10 cellular contexts compared by ENCODE assay signal in the genomic region with DNA sequence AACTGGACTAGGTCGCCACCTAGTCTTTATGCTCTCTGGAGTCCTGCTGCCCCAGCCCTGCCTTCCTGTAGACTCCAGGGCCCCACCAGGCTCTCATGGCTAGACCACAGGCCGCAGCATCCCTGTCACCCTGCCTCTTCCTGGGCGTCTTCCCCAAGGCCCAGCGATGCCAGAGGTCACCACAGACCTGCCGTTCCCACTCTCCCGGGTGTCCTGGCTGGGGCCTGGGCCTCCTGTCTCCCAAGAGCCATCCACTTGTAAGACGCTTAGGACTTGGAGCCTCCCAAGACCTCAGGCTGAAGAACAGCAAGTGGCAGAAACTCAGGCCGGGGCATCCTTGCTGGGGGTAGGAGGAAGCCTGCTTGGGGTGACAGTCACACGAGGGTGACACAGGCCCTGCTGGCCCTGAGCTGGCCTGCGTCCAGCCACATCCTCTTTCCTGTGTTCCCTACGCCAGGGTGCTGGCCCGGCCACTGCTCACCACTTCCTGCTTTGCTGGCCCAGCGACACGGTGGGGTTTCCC. TPM values are rescaled to one million over a fixed set of nuclear protein-coding genes. Genes with fewer than 3 reads are reported as not detected.
DNase-seq lines count a peak whose midpoint lies in the region; ATAC-seq, FAIRE-seq and TF ChIP-seq lines count a peak whose summit lies in the region.
"Had no signal": no experiment of that assay in that cellular context is flagged by ENCODE, and none has a peak within 500 bp of the region (broad histone marks: within the 10 kb centered on the region; RNA-seq: fewer than 3 reads in every experiment).

No MANE protein-coding gene starts in this region.

- no peak overlapping the region for H2BK15ac ChIP-seq in neuronal stem cell (ENCODE audit: low read length)

- no peak overlapping the region for H3K14ac ChIP-seq in neuronal stem cell (ENCODE audit: low read length)

- H3K4me3 Mint-ChIP-seq in CD4-positive, CD25-positive, alpha-beta regulatory T cell, result peak overlapping the region; percentile 72 to 89 (median 80)
- peak overlapping the region; percentile 42 for H3K4me3 Mint-ChIP-seq in endothelial cell (ENCODE audit: unreplicated experiment)

- H3K27ac ChIP-seq in CD4-positive, CD25-positive, alpha-beta regulatory T cell (ENCODE audit: insufficient read depth, low read length, poor library complexity, severe bottlenecking), result peak overlapping the region; percentile 67
- no peak overlapping the region for H3K27ac ChIP-seq in neuronal stem cell (replicated peaks; ENCODE audit: low read length)

- peak in 1 of 3 donors; percentile 60 for DNase-seq in CD4-positive, CD25-positive, alpha-beta regulatory T cell
- DNase-seq in RCC 7860 (ENCODE audit: low spot score) (peak; percentile 44), endothelial cell (ENCODE audit: low spot score) (no peak), neuronal stem cell (ENCODE audit: low spot score) (no peak), NCI-H446 treated with DMSO at 0.1 percent for 48 hours (lab: John Stamatoyannopoulos, UW) (no peak), NCI-H345 (lab: John Stamatoyannopoulos, UW) (no peak), NCI-H187 treated with DMSO at 0.1 percent for 48 hours (lab: John Stamatoyannopoulos, UW) (no peak)

- no peak overlapping the region for H3K4me3 ChIP-seq in CD4-positive, CD25-positive, alpha-beta regulatory T cell (ENCODE audit: low read depth, low read length)
- no peak overlapping the region for H3K4me3 ChIP-seq in neuronal stem cell (ENCODE audit: low read length in 2 of 2)

- H2AK5ac ChIP-seq in neuronal stem cell (ENCODE audit: low read depth, low read length), result no peak overlapping the region

- H3K4me1 ChIP-seq in CD4-positive, CD25-positive, alpha-beta regulatory T cell (ENCODE audit: control insufficient read depth, insufficient read depth, low read length, poor library complexity, severe bottlenecking), result peaks cover 60% of the 10 kb centered on the region
- peaks cover 15 to 26% of the 10 kb centered on the region in 2 donors for H3K4me1 ChIP-seq in neuronal stem cell (ENCODE audit: control insufficient read depth in 2 of 2, insufficient read depth in 1 of 2, low read depth in 1 of 2, low read length in 2 of 2)

- peaks cover 5% of the 10 kb centered on the region for H3K36me3 ChIP-seq in CD4-positive, CD25-positive, alpha-beta regulatory T cell (ENCODE audit: control insufficient read depth, insufficient read depth, low read length)
- H3K36me3 ChIP-seq in neuronal stem cell (replicated peaks in 1 of 2; ENCODE audit: control insufficient read depth in 2 of 2, insufficient read depth in 2 of 2, low read length in 2 of 2), result peaks cover 26 to 42% of the 10 kb centered on the region in 2 donors

- H3K18ac ChIP-seq in neuronal stem cell (ENCODE audit: low read length), result no peak overlapping the region

- no peak overlapping the region for H4K8ac ChIP-seq in neuronal stem cell (ENCODE audit: low read depth, low read length)

- WGBS in neuronal stem cell (ENCODE audit: extremely low coverage in 2 of 2, insufficient read length in 2 of 2, insufficient replicate concordance in 1 of 2), 2 donors, result no CpG with 5 or more reads among the region's 14 CpGs

- H3K9me3 Mint-ChIP-seq in CD4-positive, CD25-positive, alpha-beta regulatory T cell, result no peaks in the 10 kb centered on the region
- no peaks in the 10 kb centered on the region for H3K9me3 Mint-ChIP-seq in endothelial cell (ENCODE audit: unreplicated experiment)

- H3K4me1 Mint-ChIP-seq in CD4-positive, CD25-positive, alpha-beta regulatory T cell, result peaks cover 0 to 33% (median 11%) of the 10 kb centered on the region in 4 donors
- H3K4me1 Mint-ChIP-seq in endothelial cell (ENCODE audit: unreplicated experiment), result peaks cover 17% of the 10 kb centered on the region

- TF ChIP-seq CTCF in endothelial cell (IDR thresholded peaks at IDR 0.05; ENCODE audit: unreplicated experiment), result no peak

- H3K27ac Mint-ChIP-seq in CD4-positive, CD25-positive, alpha-beta regulatory T cell, result peak overlapping the region; percentile 89 to 97 (median 89)
- peak overlapping the region; percentile 52 for H3K27ac Mint-ChIP-seq in endothelial cell (ENCODE audit: unreplicated experiment)

- H2BK120ac ChIP-seq in neuronal stem cell (ENCODE audit: low read depth, low read length), result no peak overlapping the region

- no peaks in the 10 kb centered on the region for H3K27me3 Mint-ChIP-seq in CD4-positive, CD25-positive, alpha-beta regulatory T cell
- peaks cover 10% of the 10 kb centered on the region for H3K27me3 Mint-ChIP-seq in endothelial cell (ENCODE audit: unreplicated experiment)

- peaks cover under 1% of the 10 kb centered on the region for H3K36me3 Mint-ChIP-seq in CD4-positive, CD25-positive, alpha-beta regulatory T cell
- H3K36me3 Mint-ChIP-seq in endothelial cell (ENCODE audit: low read depth, unreplicated experiment), result peaks cover 3% of the 10 kb centered on the region

- H3K23ac ChIP-seq in neuronal stem cell (ENCODE audit: low read depth, low read length, poor library complexity), result peak overlapping the region; percentile 80

- no peak overlapping the region for H3K4me2 ChIP-seq in neuronal stem cell (ENCODE audit: insufficient read depth, low read length, poor library complexity, severe bottlenecking)

- ATAC-seq in CD4-positive, CD25-positive, alpha-beta regulatory T cell (ENCODE audit: low read depth in 2 of 2), result peak; percentile 22 to 41
- ATAC-seq in GM19023 (IDR thresholded peaks at IDR 0.05; ENCODE audit: unreplicated experiment), result no peak
- ATAC-seq: SK-N-SH treated with all-trans-retinoic acid at 6 μM for 48 hours had no signal

- no peak overlapping the region for H4K91ac ChIP-seq in neuronal stem cell (ENCODE audit: low read depth, low read length, poor library complexity)

- H3K9me3 ChIP-seq in CD4-positive, CD25-positive, alpha-beta regulatory T cell (ENCODE audit: control insufficient read depth in 2 of 2, low read length in 2 of 2), result no peaks in the 10 kb centered on the region
- no peaks in the 10 kb centered on the region for H3K9me3 ChIP-seq in neuronal stem cell (replicated peaks in 1 of 2; ENCODE audit: control insufficient read depth in 2 of 2, insufficient read depth in 1 of 2, low read depth in 1 of 2, low read length in 2 of 2)

- no peak for FAIRE-seq in RCC 7860 (lab: Jason Lieb, UNC)
- FAIRE-seq: G401.6 had no signal

- no peak overlapping the region for H3K4ac ChIP-seq in neuronal stem cell (ENCODE audit: low read length)

- H2BK5ac ChIP-seq in neuronal stem cell (ENCODE audit: low read length), result peak overlapping the region; percentile 82

- H2BK12ac ChIP-seq in neuronal stem cell (ENCODE audit: low read length), result peak overlapping the region; percentile 73

- no peaks in the 10 kb centered on the region for H3K27me3 ChIP-seq in CD4-positive, CD25-positive, alpha-beta regulatory T cell (ENCODE audit: control insufficient read depth, insufficient read depth, low read length)
- no peaks in the 10 kb centered on the region for H3K27me3 ChIP-seq in neuronal stem cell (ENCODE audit: control insufficient read depth in 3 of 3, insufficient read depth in 3 of 3, low read depth in 1 of 3, low read length in 3 of 3)

- H2AFZ ChIP-seq in neuronal stem cell (ENCODE audit: low read length), result no peak overlapping the region

- peaks cover 11% of the 10 kb centered on the region for H3K79me1 ChIP-seq in neuronal stem cell (ENCODE audit: low read depth, low read length)

- no peak overlapping the region for H3K9ac ChIP-seq in neuronal stem cell (ENCODE audit: low read depth, low read length, poor library complexity)

RNA-seq across cellular contexts. Expression of a gene that starts 2.0 kb away (rescaled TPM):
- total RNA-seq in CD4-positive, CD25-positive, alpha-beta regulatory T cell, result 290 TPM
- 10 to 100 TPM; 33.3 to 63.2 (median 46.2) TPM for polyA plus RNA-seq in CD4-positive, CD25-positive, alpha-beta regulatory T cell
- 294 TPM for total RNA-seq in endothelial cell (ENCODE audit: unreplicated experiment)
- 5.7 TPM for polyA plus RNA-seq in neuronal stem cell (2013, experiment 1 of 2)
- polyA plus RNA-seq in neuronal stem cell (2013, experiment 2 of 2), result 4.8 TPM

RNA-seq across cellular contexts. Expression of a gene that starts 6.3 kb away (rescaled TPM):
- total RNA-seq in CD4-positive, CD25-positive, alpha-beta regulatory T cell, result 66.6 TPM
- polyA plus RNA-seq in CD4-positive, CD25-positive, alpha-beta regulatory T cell, result 100 to 1,000 TPM; 142 to 166 (median 152) TPM
- 144 TPM for total RNA-seq in endothelial cell (ENCODE audit: unreplicated experiment)
- 144 TPM for polyA plus RNA-seq in neuronal stem cell (2013, experiment 1 of 2)
- 148 TPM for polyA plus RNA-seq in neuronal stem cell (2013, experiment 2 of 2)

RNA-seq across cellular contexts. Expression of a gene that starts 26.7 kb away (rescaled TPM):
- total RNA-seq in CD4-positive, CD25-positive, alpha-beta regulatory T cell, result not detected
- not detected for polyA plus RNA-seq in CD4-positive, CD25-positive, alpha-beta regulatory T cell
- total RNA-seq in endothelial cell (ENCODE audit: unreplicated experiment), result not detected
- 0.25 TPM for polyA plus RNA-seq in neuronal stem cell (2013, experiment 1 of 2)
- 0.22 TPM for polyA plus RNA-seq in neuronal stem cell (2013, experiment 2 of 2)

RNA-seq across cellular contexts. Expression of a gene that starts 32.9 kb away (rescaled TPM):
- total RNA-seq in CD4-positive, CD25-positive, alpha-beta regulatory T cell, result 19.0 TPM
- polyA plus RNA-seq in CD4-positive, CD25-positive, alpha-beta regulatory T cell, result 10 to 100 TPM; 12.8 to 16.0 (median 13.9) TPM
- 13.1 TPM for total RNA-seq in endothelial cell (ENCODE audit: unreplicated experiment)
- polyA plus RNA-seq in neuronal stem cell (2013, experiment 1 of 2), result 4.9 TPM
- 4.6 TPM for polyA plus RNA-seq in neuronal stem cell (2013, experiment 2 of 2)
